Comparison of ENCODE assay signal across 1 cellular context in the genomic region with DNA sequence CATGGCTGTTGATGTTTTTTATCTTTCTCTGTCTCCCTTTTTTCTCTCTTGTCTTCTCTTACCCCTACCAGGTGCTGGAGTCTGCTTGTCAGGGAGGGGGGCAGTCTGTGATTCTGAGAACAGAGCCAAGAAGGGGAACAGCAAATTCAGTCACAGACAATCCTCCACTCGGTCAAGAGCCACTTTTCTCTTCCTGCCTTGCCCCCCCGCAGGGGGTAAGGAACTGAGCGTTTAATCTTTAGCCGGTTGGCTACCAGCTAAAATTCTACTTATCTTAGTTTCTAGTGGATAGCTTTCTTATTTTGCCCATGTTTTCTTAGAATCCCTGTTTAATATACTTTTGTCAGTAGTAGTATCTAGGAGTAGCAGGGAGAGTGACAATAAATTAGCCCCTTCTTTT.
TF ChIP-seq lines count a peak whose summit lies in the region.

No MANE protein-coding gene starts in this region.

TF ChIP-seq in IMR-90, 13 proteins besides CTCF, POLR2A, EP300 and RAD21 (continued from another document):
- TF ChIP-seq, protein P1, sequence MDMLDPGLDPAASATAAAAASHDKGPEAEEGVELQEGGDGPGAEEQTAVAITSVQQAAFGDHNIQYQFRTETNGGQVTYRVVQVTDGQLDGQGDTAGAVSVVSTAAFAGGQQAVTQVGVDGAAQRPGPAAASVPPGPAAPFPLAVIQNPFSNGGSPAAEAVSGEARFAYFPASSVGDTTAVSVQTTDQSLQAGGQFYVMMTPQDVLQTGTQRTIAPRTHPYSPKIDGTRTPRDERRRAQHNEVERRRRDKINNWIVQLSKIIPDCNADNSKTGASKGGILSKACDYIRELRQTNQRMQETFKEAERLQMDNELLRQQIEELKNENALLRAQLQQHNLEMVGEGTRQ (IDR thresholded peaks at IDR 0.05; ENCODE audit: low read depth, low read length) = no peak
- TF ChIP-seq FOS (IDR thresholded peaks at IDR 0.05; ENCODE audit: low read depth, low read length) (no peak), RFX5 (IDR thresholded peaks at IDR 0.05; ENCODE audit: low read depth, low read length) (no peak), NFE2L2 (IDR thresholded peaks at IDR 0.05; ENCODE audit: low read depth, low read length) (no peak), SMC3 (IDR thresholded peaks at IDR 0.05; ENCODE audit: low read depth, low read length) (no peak), MAFK (IDR thresholded peaks at IDR 0.05; ENCODE audit: low read depth, low read length) (no peak), BHLHE40 (IDR thresholded peaks at IDR 0.05; ENCODE audit: low read depth, low read length) (no peak), CEBPB (IDR thresholded peaks at IDR 0.05; ENCODE audit: low read depth, low read length) (no peak)
- TF ChIP-seq, protein P2, sequence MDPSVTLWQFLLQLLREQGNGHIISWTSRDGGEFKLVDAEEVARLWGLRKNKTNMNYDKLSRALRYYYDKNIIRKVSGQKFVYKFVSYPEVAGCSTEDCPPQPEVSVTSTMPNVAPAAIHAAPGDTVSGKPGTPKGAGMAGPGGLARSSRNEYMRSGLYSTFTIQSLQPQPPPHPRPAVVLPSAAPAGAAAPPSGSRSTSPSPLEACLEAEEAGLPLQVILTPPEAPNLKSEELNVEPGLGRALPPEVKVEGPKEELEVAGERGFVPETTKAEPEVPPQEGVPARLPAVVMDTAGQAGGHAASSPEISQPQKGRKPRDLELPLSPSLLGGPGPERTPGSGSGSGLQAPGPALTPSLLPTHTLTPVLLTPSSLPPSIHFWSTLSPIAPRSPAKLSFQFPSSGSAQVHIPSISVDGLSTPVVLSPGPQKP (IDR thresholded peaks at IDR 0.05; ENCODE audit: borderline replicate concordance, low read depth, low read length) = no peak
